In the genomic region with DNA sequence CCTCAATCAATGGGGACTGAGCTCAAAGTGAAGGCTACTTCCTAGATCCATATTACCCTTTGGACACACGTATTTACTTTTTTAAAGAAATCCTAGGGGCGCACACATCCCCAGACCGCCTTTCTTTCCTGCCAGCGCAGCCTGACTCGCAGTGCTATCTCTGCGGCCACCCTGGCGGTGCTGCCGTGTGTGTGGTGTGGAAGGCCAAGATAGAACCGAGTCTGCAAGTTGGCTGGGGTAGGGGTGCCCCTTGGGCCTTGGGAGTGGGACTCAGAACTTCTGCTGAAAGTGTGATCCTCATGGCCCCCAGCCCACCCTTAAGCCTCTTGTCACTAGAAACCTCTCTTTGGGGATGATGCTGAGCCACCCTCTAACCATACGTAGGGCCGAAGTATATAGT, we compare ENCODE assay signal across 32 cellular contexts.
"Had no signal": no experiment of that assay in that cellular context is flagged by ENCODE, and none has a peak within 500 bp of the region (broad histone marks: within the 10 kb centered on the region; RNA-seq: fewer than 3 reads in every experiment).

No MANE protein-coding gene starts in this region.

- H3K36me3 Mint-ChIP-seq: activated CD4-positive, alpha-beta memory T cell treated with anti-CD3 and anti-CD28 coated beads for 36 hours; activated CD8-positive, alpha-beta memory T cell treated with anti-CD3 and anti-CD28 coated beads, Interleukin-2, amount 10 ng/mL, durations not matched to agents 7 days and 5 days; brain had no signal

- H3K27me3 ChIP-seq: ascending aorta, breast epithelium, cardiac muscle cell, dorsolateral prefrontal cortex had no signal

- H3K36me3 ChIP-seq: ascending aorta, breast epithelium, cardiac muscle cell had no signal

- H3K9me3 Mint-ChIP-seq: activated B cell treated with CpG ODN at 0.5 μM for 24 hours; activated CD4-positive, alpha-beta memory T cell treated with anti-CD3 and anti-CD28 coated beads for 36 hours; activated naive CD4-positive, alpha-beta T cell treated with anti-CD3 and anti-CD28 coated beads for 36 hours; activated naive CD8-positive, alpha-beta T cell treated with anti-CD3 and anti-CD28 coated beads, Interleukin-2, amount 10 ng/mL, durations not matched to agents 7 days and 5 days; activated T-helper 1 cell treated with anti-CD3 and anti-CD28 coated beads, Interleukin-12 subunit alpha, Interleukin-12 subunit beta, Interleukin-2, Interleukin-4 antibody, amounts not matched to agents 30 ng/mL and 10 ng/mL and 1 ng/mL, durations not matched to agents 14 hours and 24 hours and 36 hours; activated T-helper 2 cell treated with anti-CD3 and anti-CD28 coated beads, Interferon-gamma antibody, Interleukin-2, Interleukin-4, amounts not matched to agents 10 μg/mL and 5 μg/mL and 100 μg/mL, durations not matched to agents 14 hours and 24 hours and 36 hours; dendritic cell treated with granulocyte-macrophage colony-stimulating factor and Interleukin-4, amounts not matched to agents 40 ng/mL and 50 ng/mL, for 4 days; endodermal cell had no signal

- H3K27me3 Mint-ChIP-seq: activated B cell treated with CpG ODN at 0.5 μM for 24 hours; activated CD8-positive, alpha-beta memory T cell treated with anti-CD3 and anti-CD28 coated beads, Interleukin-2, amount 10 ng/mL, durations not matched to agents 7 days and 5 days; brain had no signal

- H3K27ac Mint-ChIP-seq: activated B cell treated with CpG ODN at 0.5 μM for 24 hours; activated CD4-positive, alpha-beta memory T cell treated with anti-CD3 and anti-CD28 coated beads for 36 hours; activated CD8-positive, alpha-beta memory T cell treated with anti-CD3 and anti-CD28 coated beads, Interleukin-2, amount 10 ng/mL, durations not matched to agents 7 days and 5 days; activated CD8-positive, alpha-beta T cell treated with anti-CD3 and anti-CD28 coated beads, Interleukin-2, amount 10 ng/mL, durations not matched to agents 7 days and 5 days; activated naive CD4-positive, alpha-beta T cell treated with anti-CD3 and anti-CD28 coated beads for 36 hours; activated naive CD4-positive, alpha-beta T cell treated with anti-CD3 and anti-CD28 coated beads, Interleukin-2, amount 50 U/mL, for 72 hours; activated naive CD8-positive, alpha-beta T cell treated with anti-CD3 and anti-CD28 coated beads, Interleukin-2, amount 10 ng/mL, durations not matched to agents 7 days and 5 days; activated T-helper 1 cell treated with anti-CD3 and anti-CD28 coated beads, Interleukin-12 subunit alpha, Interleukin-12 subunit beta, Interleukin-2, Interleukin-4 antibody, amounts not matched to agents 30 ng/mL and 10 ng/mL and 1 ng/mL, durations not matched to agents 14 hours and 24 hours and 36 hours; activated T-helper 2 cell treated with anti-CD3 and anti-CD28 coated beads, Interferon-gamma antibody, Interleukin-2, Interleukin-4, amounts not matched to agents 10 μg/mL and 5 μg/mL and 100 μg/mL, durations not matched to agents 14 hours and 24 hours and 36 hours; dendritic cell treated with granulocyte-macrophage colony-stimulating factor and Interleukin-4, amounts not matched to agents 40 ng/mL and 50 ng/mL, for 4 days; endodermal cell; T-helper 17 cell had no signal

- H3K27ac ChIP-seq: ascending aorta, breast epithelium, cardiac muscle cell, coronary artery, dorsolateral prefrontal cortex, VCaP had no signal

- H3K4me1 ChIP-seq: breast epithelium had no signal

- ATAC-seq: activated CD4-positive, CD25-positive, alpha-beta regulatory T cell treated with anti-CD3 and anti-CD28 coated beads, Interleukin-2, amount 50 U/mL, for 24 hours; activated CD8-positive, alpha-beta memory T cell treated with anti-CD3 and anti-CD28 coated beads, Interleukin-2, amount 10 ng/mL, durations not matched to agents 7 days and 5 days; activated CD8-positive, alpha-beta T cell treated with anti-CD3 and anti-CD28 coated beads, Interleukin-2, amount 10 ng/mL, durations not matched to agents 7 days and 5 days; activated naive CD4-positive, alpha-beta T cell treated with anti-CD3 and anti-CD28 coated beads, Interleukin-2, amount 50 U/mL, for 72 hours; esophagus mucosa; T-helper 17 cell had no signal

- H3K4me3 ChIP-seq: ascending aorta, breast epithelium, cardiac muscle cell, coronary artery, dorsolateral prefrontal cortex had no signal

- H3K4me3 Mint-ChIP-seq: activated B cell treated with CpG ODN at 0.5 μM for 24 hours; activated CD4-positive, alpha-beta memory T cell treated with anti-CD3 and anti-CD28 coated beads for 36 hours; activated CD8-positive, alpha-beta memory T cell treated with anti-CD3 and anti-CD28 coated beads, Interleukin-2, amount 10 ng/mL, durations not matched to agents 7 days and 5 days; activated CD8-positive, alpha-beta T cell treated with anti-CD3 and anti-CD28 coated beads, Interleukin-2, amount 10 ng/mL, durations not matched to agents 7 days and 5 days; activated naive CD4-positive, alpha-beta T cell treated with anti-CD3 and anti-CD28 coated beads for 36 hours; activated naive CD8-positive, alpha-beta T cell treated with anti-CD3 and anti-CD28 coated beads, Interleukin-2, amount 10 ng/mL, durations not matched to agents 7 days and 5 days; activated T-helper 1 cell treated with anti-CD3 and anti-CD28 coated beads, Interleukin-12 subunit alpha, Interleukin-12 subunit beta, Interleukin-2, Interleukin-4 antibody, amounts not matched to agents 30 ng/mL and 10 ng/mL and 1 ng/mL, durations not matched to agents 14 hours and 24 hours and 36 hours; brain; dendritic cell treated with granulocyte-macrophage colony-stimulating factor and Interleukin-4, amounts not matched to agents 40 ng/mL and 50 ng/mL, for 4 days; endodermal cell; T-helper 17 cell had no signal

- H3K9me3 ChIP-seq: ascending aorta, breast epithelium had no signal

- DNase-seq: activated B cell treated with CpG ODN at 0.5 μM for 24 hours; activated CD4-positive, alpha-beta memory T cell treated with anti-CD3 and anti-CD28 coated beads for 36 hours; activated CD4-positive, alpha-beta T cell treated with anti-CD3 and anti-CD28 coated beads for 48 hours; activated CD8-positive, alpha-beta memory T cell treated with anti-CD3 and anti-CD28 coated beads, Interleukin-2, amount 10 ng/mL, durations not matched to agents 7 days and 5 days; activated CD8-positive, alpha-beta memory T cell treated with anti-CD3 and anti-CD28 coated beads, Interleukin-2, amount 50 U/mL, for 4 hours; activated CD8-positive, alpha-beta T cell treated with anti-CD3 and anti-CD28 coated beads, Interleukin-2, amount 10 ng/mL, durations not matched to agents 7 days and 5 days; activated effector memory CD4-positive, alpha-beta T cell treated with anti-CD3 and anti-CD28 coated beads, Interleukin-2, amount 50 U/mL, for 16 hours; activated naive CD4-positive, alpha-beta T cell treated with anti-CD3 and anti-CD28 coated beads for 36 hours; activated naive CD8-positive, alpha-beta T cell treated with anti-CD3 and anti-CD28 coated beads, Interleukin-2, amount 10 ng/mL, durations not matched to agents 7 days and 5 days; activated T-cell treated with anti-CD3 and anti-CD28 coated beads, Interleukin-2, amount 50 U/mL, for 1 hour; activated T-cell treated with anti-CD3 and anti-CD28 coated beads, Interleukin-2, amount 50 U/mL, for 48 hours; central memory CD4-positive, alpha-beta T cell; cerebellar nuclear complex; dorsolateral prefrontal cortex; effector memory CD4-positive, alpha-beta T cell; endodermal cell; foreskin fibroblast; head of caudate nucleus; T-helper 1 cell; T-helper 17 cell had no signal
